Comparison of ENCODE assay signal across 20 cellular contexts in the genomic region with DNA sequence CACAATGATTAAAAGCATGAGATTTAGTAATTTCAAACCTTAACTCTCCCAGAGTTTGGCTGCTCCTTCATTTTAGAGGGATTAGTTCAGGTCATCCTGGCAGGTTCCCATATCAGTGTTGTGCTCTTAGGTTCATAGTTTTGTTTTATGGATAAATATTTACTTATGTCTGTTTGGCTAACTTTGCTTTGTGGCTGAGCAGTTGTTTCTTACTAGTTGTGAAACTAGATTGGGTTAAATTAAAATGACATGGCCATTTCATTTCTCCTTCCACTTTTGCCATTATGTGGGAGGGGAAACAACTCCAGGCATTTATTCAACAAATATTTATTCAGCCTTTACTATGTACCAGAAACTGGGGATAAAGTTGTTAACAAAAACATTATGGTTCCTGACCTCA.
DNase-seq lines count a peak whose midpoint lies in the region; ATAC-seq, FAIRE-seq and TF ChIP-seq lines count a peak whose summit lies in the region.
"Had no signal": no experiment of that assay in that cellular context is flagged by ENCODE, and none has a peak within 500 bp of the region (broad histone marks: within the 10 kb centered on the region; RNA-seq: fewer than 3 reads in every experiment).

No MANE protein-coding gene starts in this region.

- H3K4me3 ChIP-seq in GM12878 (no peak overlapping the region), right lobe of liver (no peak overlapping the region)
- H3K4me3 ChIP-seq in CD8-positive, alpha-beta memory T cell (ENCODE audit: low read length) = no peak overlapping the region
- H3K4me3 ChIP-seq: heart right ventricle, MG63, spleen had no signal

- no peak for TF ChIP-seq EP300 in GM12878 (IDR thresholded peaks at IDR 0.05; ENCODE audit: borderline replicate concordance in 1 of 2, control insufficient read depth in 1 of 2, low read depth in 2 of 2, low read length in 2 of 2)

- no peak overlapping the region for H3K23ac ChIP-seq in H9 (ENCODE audit: insufficient read length, low read depth, low read length)

- RAD21 ChIA-PET in GM12878 (lab: Charles Lee; ENCODE audit: unreplicated experiment) = interaction anchor here (1.2 to 3.1 kb wide), 7 partner anchors 8 to 133 kb away, joined by 3 to 32 read pairs (median 17); no protein-coding TSS in a partner anchor

- H2BK5ac ChIP-seq in H9 (ENCODE audit: insufficient read length, low read length) = no peak overlapping the region

- no peaks in the 10 kb centered on the region for H3K23me2 ChIP-seq in H9 (ENCODE audit: insufficient read length, low read depth, low read length, poor library complexity, severe bottlenecking)

- intact Hi-C loops in GM12878 (cut with micrococcal nuclease; ENCODE audit: unreplicated experiment) (no loop called here), right lobe of liver (cut with DNase I) (no loop called here)

- no peak overlapping the region for H3K4me2 ChIP-seq in GM12878 (ENCODE audit: control insufficient read depth, insufficient read depth)
- H3K4me2 ChIP-seq in H9 (ENCODE audit: insufficient read depth, insufficient read length, low read length) = no peak overlapping the region

- H2AFZ ChIP-seq in GM12878 (ENCODE audit: control insufficient read depth, low read depth, low read length) = no peak overlapping the region
- no peak overlapping the region for H2AFZ ChIP-seq in H9 (ENCODE audit: low read length)

- H2BK15ac ChIP-seq in H9 (ENCODE audit: low read depth, low read length) = no peak overlapping the region

- H3K27me3 Mint-ChIP-seq in CD8-positive, alpha-beta memory T cell = no peaks in the 10 kb centered on the region
- no peaks in the 10 kb centered on the region for H3K27me3 Mint-ChIP-seq in H9 (ENCODE audit: low read depth)
- H3K27me3 Mint-ChIP-seq: B cell; effector memory CD8-positive, alpha-beta T cell had no signal

- no peak for TF ChIP-seq RAD21 in GM12878 (IDR thresholded peaks at IDR 0.05; ENCODE audit: insufficient read depth, low read depth, low read length)

- no peak overlapping the region for H3K18ac ChIP-seq in H9 (ENCODE audit: insufficient read length, low read depth, low read length)

- H3K9me3 Mint-ChIP-seq in CD8-positive, alpha-beta memory T cell = no peaks in the 10 kb centered on the region
- no peaks in the 10 kb centered on the region for H3K9me3 Mint-ChIP-seq in H9

- no peak overlapping the region for H3K9ac ChIP-seq in GM12878 (ENCODE audit: control insufficient read depth, insufficient read depth, low read length)
- no peak overlapping the region for H3K9ac ChIP-seq in H9 (ENCODE audit: extremely low read depth, insufficient read length, low read length)

- POLR2A ChIA-PET in GM12878 (lab: Charles Lee) = interaction anchor here (1.2 to 3.5 kb wide), 4 partner anchors 34 to 156 kb away, joined by 5 to 19 read pairs (median 6); no protein-coding TSS in a partner anchor
- POLR2A ChIA-PET in CD8-positive, alpha-beta memory T cell (lab: Charles Lee) = no interaction called here

- H3K27ac Mint-ChIP-seq in CD8-positive, alpha-beta memory T cell = no peak overlapping the region
- no peak overlapping the region for H3K27ac Mint-ChIP-seq in H9
- H3K27ac Mint-ChIP-seq: B cell; effector memory CD8-positive, alpha-beta T cell had no signal

- no peak overlapping the region for H2AK5ac ChIP-seq in H9 (ENCODE audit: insufficient read length, low read length)

- TF ChIP-seq CTCF in GM12878 (IDR thresholded peaks at IDR 0.05 in 2 of 3, conservative IDR thresholded peaks at IDR 0.05 in 1 of 3; ENCODE audit: control insufficient read depth in 2 of 3, extremely low read depth in 1 of 3, insufficient read depth in 1 of 3, low read depth in 3 of 3, low read length in 3 of 3) (no peak), right lobe of liver (IDR thresholded peaks at IDR 0.05) (no peak), H9 (conservative IDR thresholded peaks at IDR 0.05) (no peak)

- H3K36me3 ChIP-seq in GM12878 (ENCODE audit: control insufficient read depth in 2 of 2, insufficient read depth in 2 of 2, low read length in 1 of 2) (no peaks in the 10 kb centered on the region), right lobe of liver (no peaks in the 10 kb centered on the region)
- no peaks in the 10 kb centered on the region for H3K36me3 ChIP-seq in CD8-positive, alpha-beta memory T cell (ENCODE audit: insufficient read depth, low read length)
- H3K36me3 ChIP-seq: heart right ventricle, MG63, spleen had no signal

- H3T11ph ChIP-seq in H9 (ENCODE audit: low read length) = no peak overlapping the region

- no peak overlapping the region for H2BK120ac ChIP-seq in H9 (ENCODE audit: low read depth, low read length, poor library complexity, severe bottlenecking)

- H3K4ac ChIP-seq in H9 (ENCODE audit: low read depth, low read length) = no peak overlapping the region

- H3K36me3 Mint-ChIP-seq in CD8-positive, alpha-beta memory T cell = no peaks in the 10 kb centered on the region
- H3K36me3 Mint-ChIP-seq in H9 (ENCODE audit: insufficient read depth in 1 of 3, low read depth in 3 of 3) = no peaks in the 10 kb centered on the region

- H3K79me2 ChIP-seq in GM12878 (ENCODE audit: control insufficient read depth, insufficient read depth, low read length) = no peaks in the 10 kb centered on the region
- H3K79me2 ChIP-seq in H9 (ENCODE audit: insufficient read depth, low read length) = no peaks in the 10 kb centered on the region

- ATAC-seq in GM12878 (no peak), right lobe of liver (peak; percentile 89 to 95 (median 92)), HG02798 (IDR thresholded peaks at IDR 0.05; ENCODE audit: poor library complexity, unreplicated experiment) (no peak)
- ATAC-seq: effector memory CD8-positive, alpha-beta T cell; heart right ventricle; Right ventricle myocardium inferior had no signal

- H4K20me1 ChIP-seq in GM12878 (ENCODE audit: control insufficient read depth, insufficient read depth) = no peaks in the 10 kb centered on the region
- H4K20me1 ChIP-seq in H9 (ENCODE audit: control insufficient read depth, insufficient read depth, insufficient read length) = no peaks in the 10 kb centered on the region

- SMC1A ChIA-PET in GM12878 (lab: Charles Lee; ENCODE audit: uncharacterized antibody, unreplicated experiment) = interaction anchor here (0.6 to 5.5 kb wide), 14 partner anchors 7 to 234 kb away, joined by 3 to 69 read pairs (median 12); no protein-coding TSS in a partner anchor

- DNase-seq in EH (ENCODE audit: low read depth) (peak; percentile 11), HuH-7.5 (ENCODE audit: low spot score) (peak; percentile 8), GM12878 (ENCODE audit: low read depth, low spot score) (no peak), right lobe of liver (peak in 1 of 3 donors; percentile 59), H9 (no peak)
- DNase-seq in CD8-positive, alpha-beta memory T cell = no peak
- no peak for DNase-seq in central memory CD4-positive, alpha-beta T cell
- DNase-seq: activated CD4-positive, alpha-beta T cell treated with anti-CD3 and anti-CD28 coated beads for 48 hours; COR-L47; effector memory CD8-positive, alpha-beta T cell; EL; heart right ventricle; MG63; NCI-H1436 treated with DMSO at 0.1 percent for 48 hours; NCI-H526 treated with DMSO at 0.1 percent for 48 hours; spleen; stimulated activated CD4-positive, alpha-beta T cell treated with anti-CD3 and anti-CD28 coated beads, Interleukin-4, amount 100 ng/mL, for 24 hours had no signal

- no peak overlapping the region for H4K5ac ChIP-seq in H9 (ENCODE audit: insufficient read length, low read depth, low read length)

- H3K27me3 ChIP-seq in GM12878 (replicated peaks in 1 of 2; ENCODE audit: control insufficient read depth in 2 of 2, insufficient read depth in 2 of 2, low read length in 1 of 2) (no peaks in the 10 kb centered on the region), right lobe of liver (no peaks in the 10 kb centered on the region), H9 (ENCODE audit: insufficient read depth, low read length) (no peaks in the 10 kb centered on the region)
- H3K27me3 ChIP-seq in CD8-positive, alpha-beta memory T cell (ENCODE audit: insufficient read depth, low read length, poor library complexity, severe bottlenecking) = no peaks in the 10 kb centered on the region
- H3K27me3 ChIP-seq: heart right ventricle, MG63, spleen had no signal

- H3K9me3 ChIP-seq in GM12878 (replicated peaks; ENCODE audit: control insufficient read depth, insufficient read depth, low read length) (no peaks in the 10 kb centered on the region; the same call in 2 of the 3 replicates), right lobe of liver (no peaks in the 10 kb centered on the region), H9 (ENCODE audit: control insufficient read depth, low read depth, low read length) (no peaks in the 10 kb centered on the region)
- no peaks in the 10 kb centered on the region for H3K9me3 ChIP-seq in CD8-positive, alpha-beta memory T cell (ENCODE audit: low read length)
- H3K9me3 ChIP-seq: heart right ventricle, spleen had no signal

- H4K8ac ChIP-seq in H9 (replicated peaks; ENCODE audit: insufficient read length, low read depth, low read length) = no peak overlapping the region

- no peak overlapping the region for H3K27ac ChIP-seq in GM12878 (ENCODE audit: control insufficient read depth, insufficient read depth)
- peak overlapping the region in 1 of 3 donors; percentile 3 for H3K27ac ChIP-seq in right lobe of liver
- no peak overlapping the region for H3K27ac ChIP-seq in CD8-positive, alpha-beta memory T cell (ENCODE audit: low read depth, low read length)
- no peak overlapping the region for H3K27ac ChIP-seq in H9 (ENCODE audit: insufficient read length, low read depth, low read length)
- H3K27ac ChIP-seq: spleen had no signal

- no peak for FAIRE-seq in GM12878 (lab: Jason Lieb, UNC)

- BruUV-seq in GM12878 (replicated peaks; lab: Mats Ljungman, UMichigan) = no TSS peak

- no peak overlapping the region for H3K4me3 Mint-ChIP-seq in CD8-positive, alpha-beta memory T cell
- no peak overlapping the region for H3K4me3 Mint-ChIP-seq in H9
- H3K4me3 Mint-ChIP-seq: B cell; effector memory CD8-positive, alpha-beta T cell had no signal

- no peaks in the 10 kb centered on the region for H3K4me1 Mint-ChIP-seq in CD8-positive, alpha-beta memory T cell
- H3K4me1 Mint-ChIP-seq in H9 = 0 out of 4 replicates have a peak, but pooled peaks cover 0 to 2% of the 10 kb centered on the region in 2 experiments
- H3K4me1 Mint-ChIP-seq: B cell had no signal

- H3K14ac ChIP-seq in H9 (ENCODE audit: insufficient read depth, low read length) = no peak overlapping the region

- no peak overlapping the region for H4K91ac ChIP-seq in H9 (ENCODE audit: insufficient read length, low read depth, low read length)

- TF ChIP-seq POLR2A in GM12878 (IDR thresholded peaks at IDR 0.05; ENCODE audit: low read depth, low read length) (no peak), right lobe of liver (IDR thresholded peaks at IDR 0.05) (no peak)

- no peak overlapping the region for H3K56ac ChIP-seq in H9 (ENCODE audit: insufficient read length, low read depth, low read length)

- H3K4me1 ChIP-seq in GM12878 (ENCODE audit: control insufficient read depth, insufficient read depth, low read length) (peaks cover 5% of the 10 kb centered on the region; the same call in 1 of the 2 replicates), right lobe of liver (peaks cover 0 to 27% (median 10%) of the 10 kb centered on the region in 4 donors), H9 (ENCODE audit: insufficient read depth, low read length) (no peaks in the 10 kb centered on the region)
- H3K4me1 ChIP-seq in CD8-positive, alpha-beta memory T cell (ENCODE audit: insufficient read depth, low read length) = no peaks in the 10 kb centered on the region
- H3K4me1 ChIP-seq: spleen had no signal

- CTCF ChIA-PET in GM12878 (lab: Yijun Ruan, JAX) = interaction anchor here (2.0 to 2.5 kb wide), 2 partner anchors 8 to 87 kb away, joined by 6 to 7 read pairs; no protein-coding TSS in a partner anchor
- CTCF ChIA-PET in CD8-positive, alpha-beta memory T cell (lab: Charles Lee) = no interaction called here

- in situ Hi-C loops in GM12878 (cut with MboI) = loop anchor here (5.0 kb wide), 1 partner anchor 91 kb away; no protein-coding TSS in a partner anchor

- no peak overlapping the region for H2BK12ac ChIP-seq in H9 (ENCODE audit: insufficient read length, low read depth, low read length)

- H2BK20ac ChIP-seq in H9 (ENCODE audit: low read depth, low read length, poor library complexity, severe bottlenecking) = no peak overlapping the region

- no peaks in the 10 kb centered on the region for H3K79me1 ChIP-seq in H9 (ENCODE audit: insufficient read depth, low read depth, low read length, poor library complexity, severe bottlenecking)

Comparison
In these comparisons a context has a peak if more than half of its experiments do, and no peak if none do; other contexts are left out.
1. DNase-seq: peak in EH (single experiment) and HuH-7.5 (single experiment); none in GM12878 (single experiment), CD8-positive, alpha-beta memory T cell (0 of 5), central memory CD4-positive, alpha-beta T cell (single experiment) and H9 (single experiment).
2. ATAC-seq: peak in right lobe of liver (4 of 4); none in GM12878 (single experiment) and HG02798 (single experiment).